1 cellular context compared by ENCODE assay signal in genomic region chr21:32131960-32132359, GRCh38.
TF ChIP-seq lines count a peak whose summit lies in the region.

No MANE protein-coding gene starts in this region.

TF ChIP-seq in GM23338, 12 proteins besides CTCF, POLR2A, EP300 and RAD21 (continued from another document):
- TF ChIP-seq ZNF462 (CRISPR knock-in tag; IDR thresholded peaks at IDR 0.05) (no peak), ZNF114 (CRISPR knock-in tag; IDR thresholded peaks at IDR 0.05) (no peak), NANOG (IDR thresholded peaks at IDR 0.05; ENCODE audit: borderline replicate concordance) (no peak), STAT1 (IDR thresholded peaks at IDR 0.05; ENCODE audit: unreplicated experiment) (no peak), CREB1 (CRISPR knock-in tag; IDR thresholded peaks at IDR 0.05; ENCODE audit: low read depth) (no peak), JUNB (IDR thresholded peaks at IDR 0.05; ENCODE audit: unreplicated experiment) (no peak), ETS1 (IDR thresholded peaks at IDR 0.05) (no peak), ZNF331 (CRISPR knock-in tag; IDR thresholded peaks at IDR 0.05; ENCODE audit: low read depth) (no peak)
